ENCODE assay signal across 23 cellular contexts in the genomic region with DNA sequence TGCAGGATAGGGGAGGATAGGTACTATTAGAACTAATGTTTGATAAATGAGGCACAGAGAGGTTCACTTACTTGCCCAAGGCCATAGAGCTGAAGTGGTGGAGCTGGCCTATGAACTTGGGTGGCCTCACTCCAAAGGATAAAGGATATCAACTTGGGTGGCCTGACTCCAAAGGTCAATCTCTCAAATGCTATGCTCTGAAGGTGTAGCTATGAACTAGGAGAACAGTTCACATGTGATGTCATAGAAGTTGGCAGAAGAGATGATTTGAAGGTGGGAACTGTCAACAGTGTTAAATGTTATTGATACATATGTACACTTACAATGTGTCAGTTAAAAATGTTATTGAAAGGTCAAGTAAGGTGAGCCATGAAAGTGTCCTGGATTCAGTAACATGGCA.
"Had no signal": no experiment of that assay in that cellular context is flagged by ENCODE, and none has a peak within 500 bp of the region (broad histone marks: within the 10 kb centered on the region; RNA-seq: fewer than 3 reads in every experiment).

No MANE protein-coding gene starts in this region.

- H3K4me3 ChIP-seq: K562 had no signal

- H3K9me3 ChIP-seq: SK-N-SH had no signal

- DNase-seq: Kasumi-1, MV-4-11, NCI-H1048, NCI-H1105, NCI-H1417, NCI-H1436 treated with DMSO at 0.1 percent for 48 hours, NCI-H1694, NCI-H187 treated with DMSO at 0.1 percent for 48 hours, NCI-H2029 treated with DMSO at 0.1 percent for 48 hours, NCI-H2227 treated with DMSO at 0.1 percent for 48 hours, NCI-H446, NCI-H510A, NCI-H524 treated with DMSO at 0.1 percent for 48 hours, NCI-H774, SHP77, SK-N-SH, SW 1271, T-cell had no signal

- H3K27ac ChIP-seq: HL-60, KMS-11, RWPE1 had no signal

- FAIRE-seq: HTR-8/SVneo, K562 had no signal

- ATAC-seq: K562, T-cell had no signal
